8 cellular contexts compared by ENCODE assay signal in the genomic region with DNA sequence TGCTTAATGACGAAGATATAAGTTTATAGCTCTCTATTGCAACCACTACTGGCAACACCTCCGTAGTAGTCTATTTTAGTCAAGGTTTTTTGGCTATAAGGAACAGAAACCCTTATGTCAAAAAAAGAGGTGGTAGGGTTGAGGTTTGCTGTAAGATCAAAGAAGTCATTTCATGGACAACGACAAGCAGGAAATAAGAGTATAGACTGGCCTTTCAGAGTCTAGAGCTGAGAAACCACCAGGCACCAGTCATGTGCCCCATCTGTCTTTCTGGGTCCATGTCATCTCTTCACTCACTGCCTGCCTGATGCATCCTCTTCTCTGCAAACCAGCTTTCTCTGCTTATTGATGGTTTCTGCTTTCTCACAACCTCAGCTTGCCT. TPM values are rescaled to one million over a fixed set of nuclear protein-coding genes. Genes with fewer than 3 reads are reported as not detected.
DNase-seq lines count a peak whose midpoint lies in the region; ATAC-seq lines count a peak whose summit lies in the region.

No MANE protein-coding gene starts in this region.

- no peak overlapping the region for H2BK15ac ChIP-seq in mesendoderm (replicated peaks; ENCODE audit: low read depth)

- H3K56ac ChIP-seq in mesendoderm (ENCODE audit: low read length): no peak overlapping the region

- H2BK120ac ChIP-seq in mesendoderm (ENCODE audit: low read depth, low read length): no peak overlapping the region

- peaks cover 65 to 77% of the 10 kb centered on the region in 2 donors for H3K4me1 Mint-ChIP-seq in effector memory CD8-positive, alpha-beta T cell (ENCODE audit: low read depth in 2 of 2)

- no peak overlapping the region for H3K27ac ChIP-seq in mesendoderm (ENCODE audit: low read depth, low read length)

- H3K27me3 ChIP-seq in mesendoderm (ENCODE audit: insufficient read depth, low read length, poor library complexity): no peaks in the 10 kb centered on the region

- no peaks in the 10 kb centered on the region for H3K36me3 ChIP-seq in mesendoderm (ENCODE audit: control insufficient read depth, insufficient read depth, low read length)

- H3K27ac Mint-ChIP-seq in effector memory CD8-positive, alpha-beta T cell: peak overlapping the region; percentile 100

- no peak overlapping the region for H2AK5ac ChIP-seq in mesendoderm (ENCODE audit: low read length)

- no peak overlapping the region for H3K18ac ChIP-seq in mesendoderm (ENCODE audit: low read length)

- no peaks in the 10 kb centered on the region for H3K27me3 Mint-ChIP-seq in effector memory CD8-positive, alpha-beta T cell

- H3K36me3 Mint-ChIP-seq in effector memory CD8-positive, alpha-beta T cell (ENCODE audit: insufficient read depth): peaks cover 18% of the 10 kb centered on the region

- H4K8ac ChIP-seq in mesendoderm (ENCODE audit: low read depth, low read length): no peak overlapping the region

- no peaks in the 10 kb centered on the region for H3K79me2 ChIP-seq in mesendoderm (ENCODE audit: control insufficient read depth, insufficient read depth, low read length)

- DNase-seq in effector memory CD8-positive, alpha-beta T cell: peak; percentile 62 to 64 (median 63)
- DNase-seq in mesendoderm (no peak), SHP77 treated with DMSO at 0.1 percent for 48 hours (lab: John Stamatoyannopoulos, UW) (no peak), NCI-H345 (lab: John Stamatoyannopoulos, UW) (no peak), dedifferentiated amniotic fluid mesenchymal stem cell (ENCODE audit: extremely low spot score) (no peak)

- no peak overlapping the region for H3K9ac ChIP-seq in mesendoderm (ENCODE audit: low read length)

- no peak overlapping the region for H2BK5ac ChIP-seq in mesendoderm (ENCODE audit: low read length)

- ATAC-seq in GM18502 (IDR thresholded peaks at IDR 0.05; ENCODE audit: poor library complexity, unreplicated experiment) (peak; percentile 93), GM21515 (IDR thresholded peaks at IDR 0.05; ENCODE audit: unreplicated experiment) (peak; percentile 81), HG03565 (IDR thresholded peaks at IDR 0.05; ENCODE audit: unreplicated experiment) (peak; percentile 86)
- ATAC-seq in effector memory CD8-positive, alpha-beta T cell (replicated peaks): peak; percentile 74

- H3K9me3 Mint-ChIP-seq in effector memory CD8-positive, alpha-beta T cell: peaks cover 4 to 17% of the 10 kb centered on the region in 2 donors

- H3K4me3 Mint-ChIP-seq in effector memory CD8-positive, alpha-beta T cell: peak overlapping the region; percentile 85 to 89

- H3K4ac ChIP-seq in mesendoderm (ENCODE audit: low read depth, low read length): no peak overlapping the region

- H3K79me1 ChIP-seq in mesendoderm (ENCODE audit: low read length): no peaks in the 10 kb centered on the region

- no peak overlapping the region for H3K23ac ChIP-seq in mesendoderm (ENCODE audit: low read length)

- no CpG with 5 or more reads among the region's 3 CpGs for WGBS in mesendoderm (ENCODE audit: extremely low coverage, insufficient coverage, low lambda C conversion rate)

- H3K4me3 ChIP-seq in mesendoderm (ENCODE audit: low read length): no peak overlapping the region

- peaks cover 1% of the 10 kb centered on the region for H3K4me1 ChIP-seq in mesendoderm (ENCODE audit: control insufficient read depth, low read depth, low read length)

- no peak overlapping the region for H3K4me2 ChIP-seq in mesendoderm (ENCODE audit: low read length)

- H4K5ac ChIP-seq in mesendoderm (ENCODE audit: low read length): no peak overlapping the region

RNA-seq across cellular contexts. Expression of a gene that starts 42.7 kb away (rescaled TPM):
- polyA plus RNA-seq in mesendoderm (2013, experiment 1 of 2): 44.0 TPM
- 41.5 TPM for polyA plus RNA-seq in mesendoderm (2013, experiment 2 of 2)

Comparison
In these comparisons a context has a peak if more than half of its experiments do, and no peak if none do; other contexts are left out.
1. DNase-seq: peak in effector memory CD8-positive, alpha-beta T cell (3 of 3); none in mesendoderm (single experiment), SHP77 treated with DMSO at 0.1 percent for 48 hours (single experiment), NCI-H345 (single experiment) and dedifferentiated amniotic fluid mesenchymal stem cell (single experiment).
2. Peak in every context shown above with its lines, with median percentiles within 50 percentile points of each other: ATAC-seq.